In genomic region chr12:33438890-33439586, GRCh38 we compare ENCODE assay signal across 9 cellular contexts. TPM values are rescaled to one million over a fixed set of nuclear protein-coding genes. Genes with fewer than 3 reads are reported as not detected.
DNase-seq lines count a peak whose midpoint lies in the region; ATAC-seq and TF ChIP-seq lines count a peak whose summit lies in the region.
"Had no signal": no experiment of that assay in that cellular context is flagged by ENCODE, and none has a peak within 500 bp of the region (broad histone marks: within the 10 kb centered on the region; RNA-seq: fewer than 3 reads in every experiment).

No MANE protein-coding gene starts in this region.

- H3K36me3 ChIP-seq in iPS-20b (ENCODE audit: insufficient read depth, low read depth, low read length) = no peaks in the 10 kb centered on the region

- POLR2A ChIA-PET in HEK293T (lab: Yijun Ruan, JAX) = no interaction called here

- ATAC-seq in activated CD8-positive, alpha-beta memory T cell treated with anti-CD3 and anti-CD28 coated beads, Interleukin-2, amount 10 ng/mL, durations not matched to agents 7 days and 5 days = no peak
- no peak for ATAC-seq in stimulated activated memory B cell treated with anti-CD40 and anti-IgM and Interleukin-4, amounts not matched to agents 10 μg/mL and 1 μg/mL and 100 μg/mL, for 72 hours
- no peak for ATAC-seq in GM18858 (IDR thresholded peaks at IDR 0.05; ENCODE audit: unreplicated experiment)

- H3K27me3 Mint-ChIP-seq in activated CD8-positive, alpha-beta memory T cell treated with anti-CD3 and anti-CD28 coated beads, Interleukin-2, amount 10 ng/mL, durations not matched to agents 7 days and 5 days = peaks cover 39% of the 10 kb centered on the region
- peaks cover 41% of the 10 kb centered on the region for H3K27me3 Mint-ChIP-seq in stimulated activated memory B cell treated with anti-CD40 and anti-IgM and Interleukin-4, amounts not matched to agents 10 μg/mL and 1 μg/mL and 100 μg/mL, for 72 hours

- no peak overlapping the region for H3K27ac ChIP-seq in iPS-20b (ENCODE audit: low read length)
- H3K27ac ChIP-seq: VCaP had no signal

- peaks cover 2% of the 10 kb centered on the region for H3K36me3 Mint-ChIP-seq in activated CD8-positive, alpha-beta memory T cell treated with anti-CD3 and anti-CD28 coated beads, Interleukin-2, amount 10 ng/mL, durations not matched to agents 7 days and 5 days
- H3K36me3 Mint-ChIP-seq in stimulated activated memory B cell treated with anti-CD40 and anti-IgM and Interleukin-4, amounts not matched to agents 10 μg/mL and 1 μg/mL and 100 μg/mL, for 72 hours = no peaks in the 10 kb centered on the region

- H3K4me3 ChIP-seq in astrocyte of the cerebellum (ENCODE audit: low read depth, low read length) = peak overlapping the region; percentile 47
- peak overlapping the region; percentile 85 for H3K4me3 ChIP-seq in iPS-20b (ENCODE audit: low read length)

- in situ Hi-C loops in astrocyte of the cerebellum (cut with HindIII; ENCODE audit: low sequenced_read_pairs) = no loop called here

- CTCF ChIA-PET in activated CD8-positive, alpha-beta memory T cell treated with anti-CD3 and anti-CD28 coated beads, Interleukin-2, amount 10 ng/mL, durations not matched to agents 7 days and 5 days (lab: Charles Lee) = no interaction called here
- CTCF ChIA-PET in HEK293T (lab: Yijun Ruan, JAX) = no interaction called here

- no peak overlapping the region for H3K27ac Mint-ChIP-seq in activated CD8-positive, alpha-beta memory T cell treated with anti-CD3 and anti-CD28 coated beads, Interleukin-2, amount 10 ng/mL, durations not matched to agents 7 days and 5 days
- H3K27ac Mint-ChIP-seq in stimulated activated memory B cell treated with anti-CD40 and anti-IgM and Interleukin-4, amounts not matched to agents 10 μg/mL and 1 μg/mL and 100 μg/mL, for 72 hours = no peak overlapping the region

- no peaks in the 10 kb centered on the region for H3K9me3 ChIP-seq in iPS-20b (ENCODE audit: insufficient read depth, low read depth, low read length)

- H3K4me1 Mint-ChIP-seq in activated CD8-positive, alpha-beta memory T cell treated with anti-CD3 and anti-CD28 coated beads, Interleukin-2, amount 10 ng/mL, durations not matched to agents 7 days and 5 days = peaks cover 5% of the 10 kb centered on the region
- no peaks in the 10 kb centered on the region for H3K4me1 Mint-ChIP-seq in stimulated activated memory B cell treated with anti-CD40 and anti-IgM and Interleukin-4, amounts not matched to agents 10 μg/mL and 1 μg/mL and 100 μg/mL, for 72 hours

- H3K4me3 Mint-ChIP-seq in activated CD8-positive, alpha-beta memory T cell treated with anti-CD3 and anti-CD28 coated beads, Interleukin-2, amount 10 ng/mL, durations not matched to agents 7 days and 5 days = peak overlapping the region; percentile 66
- H3K4me3 Mint-ChIP-seq in stimulated activated memory B cell treated with anti-CD40 and anti-IgM and Interleukin-4, amounts not matched to agents 10 μg/mL and 1 μg/mL and 100 μg/mL, for 72 hours = peak overlapping the region; percentile 34

- peak overlapping the region; percentile 77; the same call in 1 of the 2 replicates for H3K9ac ChIP-seq in iPS-20b (ENCODE audit: low read depth, low read length)

- H3K9me3 Mint-ChIP-seq in activated CD8-positive, alpha-beta memory T cell treated with anti-CD3 and anti-CD28 coated beads, Interleukin-2, amount 10 ng/mL, durations not matched to agents 7 days and 5 days (ENCODE audit: low read depth) = no peaks in the 10 kb centered on the region
- peaks cover 6% of the 10 kb centered on the region for H3K9me3 Mint-ChIP-seq in stimulated activated memory B cell treated with anti-CD40 and anti-IgM and Interleukin-4, amounts not matched to agents 10 μg/mL and 1 μg/mL and 100 μg/mL, for 72 hours

- DNase-seq in activated CD8-positive, alpha-beta memory T cell treated with anti-CD3 and anti-CD28 coated beads, Interleukin-2, amount 10 ng/mL, durations not matched to agents 7 days and 5 days = no peak
- DNase-seq in activated CD8-positive, alpha-beta memory T cell treated with anti-CD3 and anti-CD28 coated beads, Interleukin-2, amount 50 U/mL, for 4 hours = no peak
- no peak for DNase-seq in astrocyte of the cerebellum (ENCODE audit: low read depth)
- no peak for DNase-seq in HEK293T (ENCODE audit: extremely low spot score)
- DNase-seq in NCI-H510A (lab: John Stamatoyannopoulos, UW) = no peak

- 0 out of 2 replicates have a peak, but pooled peaks cover 9% of the 10 kb centered on the region for H3K4me1 ChIP-seq in iPS-20b (ENCODE audit: insufficient read depth, low read length)

- TF ChIP-seq CTCF in astrocyte of the cerebellum (IDR thresholded peaks at IDR 0.05; ENCODE audit: low read depth, low read length, missing control alignments) = no peak

- peaks cover 52% of the 10 kb centered on the region for H3K27me3 ChIP-seq in iPS-20b (ENCODE audit: insufficient read depth, low read length)

TF ChIP-seq in HEK293T, 16 proteins besides CTCF, POLR2A, EP300 and RAD21:
- TF ChIP-seq CTBP1 (IDR thresholded peaks at IDR 0.05; ENCODE audit: borderline replicate concordance) (no peak), SP1 (IDR thresholded peaks at IDR 0.05) (no peak), FOXK2 (IDR thresholded peaks at IDR 0.05) (no peak), LEF1 (IDR thresholded peaks at IDR 0.05; ENCODE audit: borderline replicate concordance) (no peak), HDGF (IDR thresholded peaks at IDR 0.05; ENCODE audit: borderline replicate concordance) (no peak)

RNA-seq across cellular contexts. Expression of gene SYT10, which starts 0.6 kb away (rescaled TPM):
- total RNA-seq in activated CD8-positive, alpha-beta memory T cell treated with anti-CD3 and anti-CD28 coated beads, Interleukin-2, amount 10 ng/mL, durations not matched to agents 7 days and 5 days = not detected
